8 cellular contexts compared by ENCODE assay signal in the genomic region with DNA sequence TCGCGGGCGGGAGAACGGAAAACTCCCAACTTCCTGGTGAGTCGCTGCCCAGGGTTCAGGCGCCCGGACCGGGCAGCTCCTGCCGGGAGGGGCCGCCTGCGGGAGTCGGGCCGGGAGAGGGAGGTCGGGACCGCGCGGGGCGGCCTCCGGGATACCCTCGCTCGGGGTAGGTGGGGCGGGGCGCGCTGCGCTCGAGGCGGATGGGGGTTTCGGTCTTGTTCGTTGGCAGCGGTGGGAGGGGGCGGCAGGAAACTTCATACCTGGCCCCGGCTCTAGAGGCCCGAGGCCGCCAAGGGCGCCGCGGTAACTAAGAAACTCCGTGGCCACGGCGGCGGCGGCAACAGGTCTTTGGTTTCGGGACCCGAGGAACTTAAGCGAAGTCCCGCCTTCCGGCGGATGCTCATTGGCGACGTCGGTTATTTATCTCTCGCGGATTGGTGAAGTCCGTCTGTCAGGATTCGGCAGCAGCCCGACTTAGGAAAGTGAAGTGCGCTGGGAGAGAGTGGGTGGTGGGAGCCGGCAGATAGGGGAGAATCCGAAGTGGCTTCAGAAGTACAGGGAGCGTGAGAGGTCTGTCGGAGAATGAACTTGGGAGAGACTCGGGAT. TPM values are rescaled to one million over a fixed set of nuclear protein-coding genes. Genes with fewer than 3 reads are reported as not detected.
DNase-seq lines count a peak whose midpoint lies in the region; ATAC-seq and TF ChIP-seq lines count a peak whose summit lies in the region.

No MANE protein-coding gene starts in this region.

- WGBS in testis, 2 donors, result 1% methylated on average over 32 to 62 of the region's 62 CpGs

- H3K27ac ChIP-seq in testis, result peak overlapping the region; percentile 100

- peak; percentile 94 for DNase-seq in NCI-H1048 (lab: John Stamatoyannopoulos, UW)
- DNase-seq in SKM-1 (lab: John Stamatoyannopoulos, UW; ENCODE audit: unreplicated experiment), result peak; percentile 86
- DNase-seq in glutamatergic neuron, result peak; percentile 74
- peak; percentile 52 for DNase-seq in omental fat pad (ENCODE audit: low spot score)
- DNase-seq in testis, result peak; percentile 97

- no peaks in the 10 kb centered on the region for H3K9me3 ChIP-seq in testis

- H3K27ac Mint-ChIP-seq in activated naive CD8-positive, alpha-beta T cell, result peak overlapping the region; percentile 100
- H3K27ac Mint-ChIP-seq in glutamatergic neuron (ENCODE audit: unreplicated experiment), result peak overlapping the region; percentile 5

- H3K4me1 Mint-ChIP-seq in activated naive CD8-positive, alpha-beta T cell (ENCODE audit: low read depth), result peaks cover 42% of the 10 kb centered on the region
- H3K4me1 Mint-ChIP-seq in glutamatergic neuron (ENCODE audit: low read depth, unreplicated experiment), result peaks cover 12% of the 10 kb centered on the region

- no peaks in the 10 kb centered on the region for H3K36me3 ChIP-seq in testis (ENCODE audit: low read depth, missing control alignments)

- peak overlapping the region; percentile 100 for H3K4me3 Mint-ChIP-seq in activated naive CD8-positive, alpha-beta T cell
- H3K4me3 Mint-ChIP-seq in glutamatergic neuron (ENCODE audit: unreplicated experiment), result peak overlapping the region; percentile 99

- no peaks in the 10 kb centered on the region for H3K27me3 Mint-ChIP-seq in activated naive CD8-positive, alpha-beta T cell
- no peaks in the 10 kb centered on the region for H3K27me3 Mint-ChIP-seq in glutamatergic neuron (ENCODE audit: unreplicated experiment)

- H3K4me3 ChIP-seq in GM08714 (ENCODE audit: low read length), result peak overlapping the region; percentile 80
- H3K4me3 ChIP-seq in testis, result peak overlapping the region; percentile 96 to 97

- peaks cover 5% of the 10 kb centered on the region for H3K36me3 Mint-ChIP-seq in activated naive CD8-positive, alpha-beta T cell
- no peaks in the 10 kb centered on the region for H3K36me3 Mint-ChIP-seq in glutamatergic neuron (ENCODE audit: unreplicated experiment)

- no peak for TF ChIP-seq CTCF in glutamatergic neuron (IDR thresholded peaks at IDR 0.05; ENCODE audit: partially characterized antibody, unreplicated experiment)
- TF ChIP-seq CTCF in omental fat pad (IDR thresholded peaks at IDR 0.05), result no peak
- TF ChIP-seq CTCF in testis (IDR thresholded peaks at IDR 0.05), result no peak

- H3K4me1 ChIP-seq in testis, result peaks cover 13% of the 10 kb centered on the region

- no peaks in the 10 kb centered on the region for H3K9me3 Mint-ChIP-seq in activated naive CD8-positive, alpha-beta T cell (ENCODE audit: low read depth)
- H3K9me3 Mint-ChIP-seq in glutamatergic neuron (ENCODE audit: unreplicated experiment), result peaks cover 8% of the 10 kb centered on the region

- intact Hi-C loops in testis (cut with DNase I; ENCODE audit: low total_unique reads), result no loop called here

- peak; percentile 37 for ATAC-seq in HG02610 (IDR thresholded peaks at IDR 0.05; ENCODE audit: unreplicated experiment)
- peak; percentile 79 for ATAC-seq in omental fat pad (ENCODE audit: low FRiP score)

- H3K27me3 ChIP-seq in testis, result no peaks in the 10 kb centered on the region

- TF ChIP-seq POLR2A in testis (IDR thresholded peaks at IDR 0.05), result peak; percentile 35

RNA-seq across cellular contexts. Expression of a gene that starts 0.5 kb away (rescaled TPM):
- total RNA-seq in glutamatergic neuron (ENCODE audit: unreplicated experiment) (11.5 TPM), omental fat pad (100 to 1,000 TPM in 1 of 4 donors, 10 to 100 TPM in 3; 75.0 to 115 (median 89.9) TPM), testis (10 to 100 TPM; 59.1 to 59.3 TPM)
- 22.1 TPM for polyA plus RNA-seq in testis (ENCODE audit: insufficient read depth, low read depth, low replicate concordance)

Comparison
In these comparisons a context has a peak if more than half of its experiments do, and no peak if none do; other contexts are left out.
1. Peak in every context shown above with its lines: DNase-seq, ATAC-seq, H3K4me3 ChIP-seq and H3K27ac ChIP-seq.